In the genomic region with DNA sequence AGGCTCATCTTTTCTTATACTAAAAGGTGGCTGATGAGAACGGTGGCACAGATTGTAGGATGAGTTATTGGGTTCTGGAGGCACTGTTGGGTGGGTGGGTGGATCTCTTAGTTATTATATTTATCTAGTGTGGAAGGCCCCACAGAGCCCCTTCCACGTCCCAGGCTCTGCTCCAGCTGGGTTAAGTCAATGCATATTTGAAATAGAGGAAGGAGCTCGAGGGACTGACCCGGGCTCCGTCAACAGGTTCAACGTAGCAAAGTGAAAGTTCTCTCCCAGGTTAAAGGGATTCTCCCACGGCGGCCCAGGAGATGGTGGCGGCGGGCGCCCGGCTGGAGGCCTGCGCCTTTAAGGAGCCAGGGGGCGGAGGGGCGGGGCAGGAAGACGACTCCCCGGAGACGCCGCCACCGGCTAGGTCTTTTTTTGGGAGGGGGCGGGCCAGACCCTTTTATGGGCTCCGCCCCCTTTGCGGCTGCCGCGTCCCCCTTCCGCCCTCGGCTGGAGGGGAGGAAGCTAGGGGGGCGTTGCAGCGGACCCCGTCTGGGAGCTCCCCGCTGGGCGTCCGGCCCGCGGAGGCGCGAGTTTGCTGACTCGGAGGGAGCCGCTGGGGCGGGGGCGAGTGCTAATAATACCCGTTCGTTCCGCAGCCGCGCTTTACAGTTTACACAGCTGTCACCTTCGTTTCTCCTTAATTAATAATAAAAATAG, we compare ENCODE assay signal across 8 cellular contexts. TPM values are rescaled to one million over a fixed set of nuclear protein-coding genes. Genes with fewer than 3 reads are reported as not detected.
A peak's percentile ranks its signal among the peaks of the same experiment; 100 is the strongest.
DNase-seq lines count a peak whose midpoint lies in the region; ATAC-seq and FAIRE-seq lines count a peak whose summit lies in the region.

No MANE protein-coding gene starts in this region.

- H3K27me3 Mint-ChIP-seq in activated CD8-positive, alpha-beta memory T cell treated with anti-CD3 and anti-CD28 coated beads, Interleukin-2, amount 10 ng/mL, durations not matched to agents 7 days and 5 days, result peaks cover 5% of the 10 kb centered on the region

- H3K4me3 Mint-ChIP-seq in activated CD8-positive, alpha-beta memory T cell treated with anti-CD3 and anti-CD28 coated beads, Interleukin-2, amount 10 ng/mL, durations not matched to agents 7 days and 5 days, result peak overlapping the region; percentile 76

- no peaks in the 10 kb centered on the region for H3K36me3 Mint-ChIP-seq in activated CD8-positive, alpha-beta memory T cell treated with anti-CD3 and anti-CD28 coated beads, Interleukin-2, amount 10 ng/mL, durations not matched to agents 7 days and 5 days

- peak; percentile 59 for ATAC-seq in GM19468 (IDR thresholded peaks at IDR 0.05; ENCODE audit: extremely low read depth, unreplicated experiment)
- ATAC-seq in activated CD8-positive, alpha-beta memory T cell treated with anti-CD3 and anti-CD28 coated beads, Interleukin-2, amount 10 ng/mL, durations not matched to agents 7 days and 5 days, result peak; percentile 78

- H3K4me1 Mint-ChIP-seq in activated CD8-positive, alpha-beta memory T cell treated with anti-CD3 and anti-CD28 coated beads, Interleukin-2, amount 10 ng/mL, durations not matched to agents 7 days and 5 days, result peaks cover 33% of the 10 kb centered on the region

- H3K9me3 Mint-ChIP-seq in activated CD8-positive, alpha-beta memory T cell treated with anti-CD3 and anti-CD28 coated beads, Interleukin-2, amount 10 ng/mL, durations not matched to agents 7 days and 5 days (ENCODE audit: low read depth), result no peaks in the 10 kb centered on the region

- DNase-seq in CMK (ENCODE audit: low read depth) (peak; percentile 91), HS-5 (ENCODE audit: low read depth) (peak; percentile 56), NOMO-1 treated with DMSO at 0.1 percent for 48 hours (lab: John Stamatoyannopoulos, UW; ENCODE audit: unreplicated experiment) (peak; percentile 98), middle frontal gyrus (ENCODE audit: extremely low spot score, low spot score) (peak; percentile 46)
- peak; percentile 96 for DNase-seq in activated CD8-positive, alpha-beta memory T cell treated with anti-CD3 and anti-CD28 coated beads, Interleukin-2, amount 10 ng/mL, durations not matched to agents 7 days and 5 days
- peak; percentile 88 for DNase-seq in stimulated activated CD8-positive, alpha-beta memory T cell treated with anti-CD3 and anti-CD28 coated beads, Interleukin-2, amount 100 ng/mL, for 1 hour (ENCODE audit: low read depth in 2 of 2)

- H3K27ac Mint-ChIP-seq in activated CD8-positive, alpha-beta memory T cell treated with anti-CD3 and anti-CD28 coated beads, Interleukin-2, amount 10 ng/mL, durations not matched to agents 7 days and 5 days, result peak overlapping the region; percentile 76

- CTCF ChIA-PET in activated CD8-positive, alpha-beta memory T cell treated with anti-CD3 and anti-CD28 coated beads, Interleukin-2, amount 10 ng/mL, durations not matched to agents 7 days and 5 days (lab: Charles Lee), result interaction anchor here (0.7 to 3.8 kb wide), 13 partner anchors 13 to 446 kb away, joined by 3 to 17 read pairs (median 4); a partner anchor contains a TSS

- peak; percentile 78 for FAIRE-seq in endometrium (lab: Jason Lieb, UNC)

RNA-seq across cellular contexts. Expression of a gene that starts 1.5 kb away (rescaled TPM):
- total RNA-seq in activated CD8-positive, alpha-beta memory T cell treated with anti-CD3 and anti-CD28 coated beads, Interleukin-2, amount 10 ng/mL, durations not matched to agents 7 days and 5 days, result 100 to 1,000 TPM; 152 to 157 TPM

RNA-seq across cellular contexts. Expression of a gene that starts 6.5 kb away (rescaled TPM):
- not detected for total RNA-seq in activated CD8-positive, alpha-beta memory T cell treated with anti-CD3 and anti-CD28 coated beads, Interleukin-2, amount 10 ng/mL, durations not matched to agents 7 days and 5 days

RNA-seq across cellular contexts. Expression of a gene that starts 20.9 kb away (rescaled TPM):
- total RNA-seq in activated CD8-positive, alpha-beta memory T cell treated with anti-CD3 and anti-CD28 coated beads, Interleukin-2, amount 10 ng/mL, durations not matched to agents 7 days and 5 days, result not detected

RNA-seq across cellular contexts. Expression of a gene that starts 31.1 kb away (rescaled TPM):
- total RNA-seq in activated CD8-positive, alpha-beta memory T cell treated with anti-CD3 and anti-CD28 coated beads, Interleukin-2, amount 10 ng/mL, durations not matched to agents 7 days and 5 days, result not detected

Comparison
In these comparisons a context has a peak if more than half of its experiments do, and no peak if none do; other contexts are left out.
1. Peak in every context shown above with its lines: DNase-seq and ATAC-seq.
2. DNase-seq: peak in every context shown above with its lines; median percentile 98 in NOMO-1 treated with DMSO at 0.1 percent for 48 hours; 96 in activated CD8-positive, alpha-beta memory T cell treated with anti-CD3 and anti-CD28 coated beads, Interleukin-2, amount 10 ng/mL, durations not matched to agents 7 days and 5 days; 91 in CMK; 88 in stimulated activated CD8-positive, alpha-beta memory T cell treated with anti-CD3 and anti-CD28 coated beads, Interleukin-2, amount 100 ng/mL, for 1 hour; 56 in HS-5; 46 in middle frontal gyrus.